12 cellular contexts compared by ENCODE assay signal in genomic region chr1:87132664-87133000, GRCh38.
DNase-seq lines count a peak whose midpoint lies in the region; ATAC-seq, FAIRE-seq and TF ChIP-seq lines count a peak whose summit lies in the region.
"Had no signal": no experiment of that assay in that cellular context is flagged by ENCODE, and none has a peak within 500 bp of the region (broad histone marks: within the 10 kb centered on the region; RNA-seq: fewer than 3 reads in every experiment).

No MANE protein-coding gene starts in this region.

- H3K27ac Mint-ChIP-seq in activated naive CD4-positive, alpha-beta T cell treated with anti-CD3 and anti-CD28 coated beads, Interleukin-2, amount 10 ng/mL, durations not matched to agents 7 days and 5 days: no peak overlapping the region

- SMC1A ChIA-PET in GM12878 (lab: Charles Lee; ENCODE audit: uncharacterized antibody, unreplicated experiment): interaction anchor here (0.6 to 1.0 kb wide), 2 partner anchors 13 to 153 kb away, joined by 3 to 4 read pairs; no protein-coding TSS in a partner anchor

- no peak overlapping the region for H4K5ac ChIP-seq in mesendoderm (ENCODE audit: low read length)

- H2BK120ac ChIP-seq in mesendoderm (ENCODE audit: low read depth, low read length): no peak overlapping the region

- no peak for TF ChIP-seq RAD21 in GM12878 (IDR thresholded peaks at IDR 0.05; ENCODE audit: insufficient read depth, low read depth, low read length)

- H3K9ac ChIP-seq in GM12878 (ENCODE audit: control insufficient read depth, insufficient read depth, low read length): no peak overlapping the region
- H3K9ac ChIP-seq in mesendoderm (ENCODE audit: low read length): peak overlapping the region; percentile 69

- no peaks in the 10 kb centered on the region for H3K9me3 Mint-ChIP-seq in activated naive CD4-positive, alpha-beta T cell treated with anti-CD3 and anti-CD28 coated beads, Interleukin-2, amount 10 ng/mL, durations not matched to agents 7 days and 5 days

- H3K4ac ChIP-seq in mesendoderm (ENCODE audit: low read depth, low read length): no peak overlapping the region

- H3K27me3 ChIP-seq in GM12878 (replicated peaks in 1 of 2; ENCODE audit: control insufficient read depth in 2 of 2, insufficient read depth in 2 of 2, low read length in 1 of 2) (no peaks in the 10 kb centered on the region), mesendoderm (ENCODE audit: insufficient read depth, low read length, poor library complexity) (no peaks in the 10 kb centered on the region), tibial nerve (no peaks in the 10 kb centered on the region)
- H3K27me3 ChIP-seq: SJSA1 had no signal

- TF ChIP-seq EP300 in GM12878 (IDR thresholded peaks at IDR 0.05; ENCODE audit: borderline replicate concordance in 1 of 2, control insufficient read depth in 1 of 2, low read depth in 2 of 2, low read length in 2 of 2) (no peak), tibial nerve (IDR thresholded peaks at IDR 0.05) (no peak)

- H3K18ac ChIP-seq in mesendoderm (ENCODE audit: low read length): peak overlapping the region; percentile 42

- RAD21 ChIA-PET in GM12878 (lab: Charles Lee; ENCODE audit: unreplicated experiment): no interaction called here

- H3K4me2 ChIP-seq in GM12878 (ENCODE audit: control insufficient read depth, insufficient read depth): peak overlapping the region; percentile 78
- peak overlapping the region; percentile 71 for H3K4me2 ChIP-seq in mesendoderm (ENCODE audit: low read length)

- H2AFZ ChIP-seq in GM12878 (ENCODE audit: control insufficient read depth, low read depth, low read length): no peak overlapping the region

- ATAC-seq in GM12878 (no peak), GM21717 (IDR thresholded peaks at IDR 0.05; ENCODE audit: unreplicated experiment) (no peak), HG03039 (IDR thresholded peaks at IDR 0.05; ENCODE audit: unreplicated experiment) (no peak)

- POLR2A ChIA-PET in GM12878 (lab: Charles Lee): no interaction called here

- H3K27me3 Mint-ChIP-seq in activated naive CD4-positive, alpha-beta T cell treated with anti-CD3 and anti-CD28 coated beads, Interleukin-2, amount 10 ng/mL, durations not matched to agents 7 days and 5 days: peaks cover 57% of the 10 kb centered on the region

- CTCF ChIA-PET in activated naive CD4-positive, alpha-beta T cell treated with anti-CD3 and anti-CD28 coated beads, Interleukin-2, amount 10 ng/mL, durations not matched to agents 7 days and 5 days (lab: Charles Lee): no interaction called here
- CTCF ChIA-PET in GM12878 (lab: Yijun Ruan, JAX): interaction anchor here (0.8 to 2.4 kb wide), 4 partner anchors 9 to 161 kb away, joined by 4 to 10 read pairs (median 8); no protein-coding TSS in a partner anchor

- no peak for DNase-seq in activated naive CD4-positive, alpha-beta T cell treated with anti-CD3 and anti-CD28 coated beads, Interleukin-2, amount 10 ng/mL, durations not matched to agents 7 days and 5 days
- no peak for DNase-seq in activated naive CD4-positive, alpha-beta T cell treated with anti-CD3 and anti-CD28 coated beads, Interleukin-2, amount 50 U/mL, for 16 hours
- no peak for DNase-seq in GM12878 (ENCODE audit: low read depth, low spot score)
- DNase-seq in mesendoderm: no peak
- no peak for DNase-seq in tibial nerve (ENCODE audit: low spot score in 2 of 2)
- DNase-seq in NCI-H1436 (lab: John Stamatoyannopoulos, UW): no peak
- DNase-seq: cerebellar nuclear complex, GDM1, GOT3 had no signal

- H3K4me1 ChIP-seq in GM12878 (ENCODE audit: control insufficient read depth, insufficient read depth, low read length): no peaks in the 10 kb centered on the region
- H3K4me1 ChIP-seq in mesendoderm (ENCODE audit: control insufficient read depth, low read depth, low read length): peaks cover 3% of the 10 kb centered on the region
- peaks cover 0 to 65% (median 20%) of the 10 kb centered on the region in 4 donors for H3K4me1 ChIP-seq in tibial nerve

- no peaks in the 10 kb centered on the region for H3K36me3 Mint-ChIP-seq in activated naive CD4-positive, alpha-beta T cell treated with anti-CD3 and anti-CD28 coated beads, Interleukin-2, amount 10 ng/mL, durations not matched to agents 7 days and 5 days

- H3K79me1 ChIP-seq in mesendoderm (ENCODE audit: low read length): no peaks in the 10 kb centered on the region

- H3K36me3 ChIP-seq in GM12878 (ENCODE audit: control insufficient read depth in 2 of 2, insufficient read depth in 2 of 2, low read length in 1 of 2) (no peaks in the 10 kb centered on the region), mesendoderm (ENCODE audit: control insufficient read depth, insufficient read depth, low read length) (no peaks in the 10 kb centered on the region), tibial nerve (no peaks in the 10 kb centered on the region)
- H3K36me3 ChIP-seq: SJSA1 had no signal

- H2BK5ac ChIP-seq in mesendoderm (ENCODE audit: low read length): no peak overlapping the region

- H3K27ac ChIP-seq in GM12878 (ENCODE audit: control insufficient read depth, insufficient read depth): no peak overlapping the region
- no peak overlapping the region for H3K27ac ChIP-seq in mesendoderm (ENCODE audit: low read depth, low read length)
- peak overlapping the region; percentile 55 to 93 (median 80) for H3K27ac ChIP-seq in tibial nerve
- H3K27ac ChIP-seq: SJSA1 had no signal

- no peak overlapping the region for H2AK5ac ChIP-seq in mesendoderm (ENCODE audit: low read length)

- H3K23ac ChIP-seq in mesendoderm (ENCODE audit: low read length): no peak overlapping the region

- FAIRE-seq in GM12878 (lab: Jason Lieb, UNC): no peak

- H3K9me3 ChIP-seq in GM12878 (replicated peaks; ENCODE audit: control insufficient read depth, insufficient read depth, low read length) (no peaks in the 10 kb centered on the region), tibial nerve (no peaks in the 10 kb centered on the region)
- H3K9me3 ChIP-seq: SJSA1 had no signal

- H2BK15ac ChIP-seq in mesendoderm (replicated peaks; ENCODE audit: low read depth): no peak overlapping the region

- intact Hi-C loops in GM12878 (cut with micrococcal nuclease; ENCODE audit: unreplicated experiment): loop anchor here (1.0 to 10.0 kb wide), 6 partner anchors 161 to 1462 kb away; partner anchors contain the start of gene LMO4

- H3K79me2 ChIP-seq in GM12878 (ENCODE audit: control insufficient read depth, insufficient read depth, low read length) (no peaks in the 10 kb centered on the region), mesendoderm (ENCODE audit: control insufficient read depth, insufficient read depth, low read length) (no peaks in the 10 kb centered on the region)

- no peak overlapping the region; the same call in 1 of the 2 replicates for H3K4me3 ChIP-seq in GM12878
- no peak overlapping the region for H3K4me3 ChIP-seq in mesendoderm (ENCODE audit: low read length)
- H3K4me3 ChIP-seq in tibial nerve: peak overlapping the region; percentile 26 to 56 (median 52)
- H3K4me3 ChIP-seq: SJSA1 had no signal

- TF ChIP-seq POLR2A in GM12878 (IDR thresholded peaks at IDR 0.05; ENCODE audit: low read depth, low read length): no peak
- TF ChIP-seq POLR2A in tibial nerve (IDR thresholded peaks at IDR 0.05): no peak

- H4K8ac ChIP-seq in mesendoderm (ENCODE audit: low read depth, low read length): no peak overlapping the region

- no peak for TF ChIP-seq CTCF in GM12878 (IDR thresholded peaks at IDR 0.05 in 2 of 3, conservative IDR thresholded peaks at IDR 0.05 in 1 of 3; ENCODE audit: control insufficient read depth in 2 of 3, extremely low read depth in 1 of 3, insufficient read depth in 1 of 3, low read depth in 3 of 3, low read length in 3 of 3)
- no peak for TF ChIP-seq CTCF in tibial nerve (IDR thresholded peaks at IDR 0.05)

- BruUV-seq in GM12878 (replicated peaks; lab: Mats Ljungman, UMichigan): no TSS peak

- H3K56ac ChIP-seq in mesendoderm (ENCODE audit: low read length): peak overlapping the region; percentile 90

- peak overlapping the region; percentile 52 for H3K4me3 Mint-ChIP-seq in activated naive CD4-positive, alpha-beta T cell treated with anti-CD3 and anti-CD28 coated beads, Interleukin-2, amount 10 ng/mL, durations not matched to agents 7 days and 5 days

- H3K4me1 Mint-ChIP-seq in activated naive CD4-positive, alpha-beta T cell treated with anti-CD3 and anti-CD28 coated beads, Interleukin-2, amount 10 ng/mL, durations not matched to agents 7 days and 5 days: peaks cover 13% of the 10 kb centered on the region

- 48% methylated on average over 14 of the region's 14 CpGs for WGBS in GM12878 (ENCODE audit: insufficient coverage, insufficient replicate concordance, low lambda C conversion rate, missing lambda C conversion rate)
- WGBS in mesendoderm (ENCODE audit: extremely low coverage, insufficient coverage, low lambda C conversion rate): no CpG with 5 or more reads among the region's 14 CpGs
- 55 to 62% methylated on average over 14 of the region's 14 CpGs for WGBS in tibial nerve, 2 donors

- in situ Hi-C loops in GM12878 (cut with MboI): loop anchor here (10.0 kb wide), 2 partner anchors 162 to 822 kb away; no protein-coding TSS in a partner anchor

- H4K20me1 ChIP-seq in GM12878 (ENCODE audit: control insufficient read depth, insufficient read depth): no peaks in the 10 kb centered on the region

TF ChIP-seq in GM12878, 131 proteins besides CTCF, POLR2A, EP300 and RAD21 (continues in another document):
- TF ChIP-seq SMAD1 (IDR thresholded peaks at IDR 0.05; ENCODE audit: low read depth, partially characterized antibody) (no peak), FOS (IDR thresholded peaks at IDR 0.05; ENCODE audit: borderline replicate concordance, extremely low read depth, insufficient read length) (no peak), USF1 (IDR thresholded peaks at IDR 0.05; ENCODE audit: borderline replicate concordance, extremely low read length, insufficient read depth, low read depth, low read length) (no peak)

Comparison
In these comparisons a context has a peak if more than half of its experiments do, and no peak if none do; other contexts are left out.
1. H3K27ac ChIP-seq: peak in tibial nerve (4 of 4); none in GM12878 (single experiment) and mesendoderm (single experiment).
2. H3K4me3 ChIP-seq: peak in tibial nerve (4 of 4); none in GM12878 (single experiment) and mesendoderm (single experiment).